Comparison of ENCODE assay signal across 8 cellular contexts in the genomic region with DNA sequence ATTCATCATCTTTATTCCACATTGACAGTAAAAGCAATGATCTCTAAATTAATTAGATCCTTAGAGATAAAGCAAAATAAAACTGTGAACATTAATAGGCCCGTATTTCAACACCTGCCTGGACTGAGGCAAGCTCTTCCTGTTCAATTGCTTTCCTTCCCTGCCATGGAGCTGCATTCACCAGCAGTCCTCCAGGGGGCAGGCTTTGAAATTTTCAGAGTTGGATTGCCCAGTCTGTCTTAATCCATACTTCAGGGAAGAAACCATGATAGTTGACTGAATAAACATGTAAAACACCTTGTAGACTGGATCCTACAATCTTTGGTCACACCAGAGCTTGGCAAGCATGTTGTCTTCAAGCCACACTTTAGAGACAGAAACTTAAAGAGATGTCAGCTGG.
DNase-seq lines count a peak whose midpoint lies in the region; ATAC-seq and TF ChIP-seq lines count a peak whose summit lies in the region.

No MANE protein-coding gene starts in this region.

- TF ChIP-seq EP300 in gastroesophageal sphincter (IDR thresholded peaks at IDR 0.05) = no peak

- whole genome bisulfite sequencing in gastroesophageal sphincter (ENCODE audit: low coverage in 1 of 2), 2 donors = 58 to 90% methylated on average over 1 of the region's 1 CpG

- H3K9me3 ChIP-seq in gastroesophageal sphincter = no peaks in the 10 kb centered on the region

- ATAC-seq in GM18502 (IDR thresholded peaks at IDR 0.05; ENCODE audit: poor library complexity, unreplicated experiment) (peak; percentile 74), HG02571 (IDR thresholded peaks at IDR 0.05; ENCODE audit: unreplicated experiment) (no peak), GM21723 (IDR thresholded peaks at IDR 0.05; ENCODE audit: unreplicated experiment) (no peak), gastroesophageal sphincter (no peak)

- H3K27ac ChIP-seq in gastroesophageal sphincter = no peak overlapping the region

- TF ChIP-seq CTCF in AG09319 (IDR thresholded peaks at IDR 0.05; ENCODE audit: low read depth, low read length) (peak; percentile 32), gastroesophageal sphincter (IDR thresholded peaks at IDR 0.05) (peak in 2 of 4 experiments; percentile 18 to 47)

- H3K4me1 ChIP-seq in gastroesophageal sphincter = no peaks in the 10 kb centered on the region

- no peaks in the 10 kb centered on the region for H3K27me3 ChIP-seq in gastroesophageal sphincter

- no peaks in the 10 kb centered on the region for H3K36me3 ChIP-seq in gastroesophageal sphincter

- no peak overlapping the region for H3K4me3 ChIP-seq in gastroesophageal sphincter

- no peak for TF ChIP-seq POLR2A in gastroesophageal sphincter (IDR thresholded peaks at IDR 0.05)

- DNase-seq in AG09319 (ENCODE audit: extremely low read depth, low read depth) = no peak
- peak; percentile 41 for DNase-seq in NCI-H69 (lab: John Stamatoyannopoulos, UW)
- peak; percentile 0 for DNase-seq in fibroblast of the conjunctiva (ENCODE audit: low read depth)
- no peak for DNase-seq in germinal center (ENCODE audit: low spot score)

Comparison
In these comparisons a context has a peak if more than half of its experiments do, and no peak if none do; other contexts are left out.
1. DNase-seq: peak in NCI-H69 (single experiment) and fibroblast of the conjunctiva (single experiment); none in AG09319 (single experiment) and germinal center (single experiment).